In the genomic region with DNA sequence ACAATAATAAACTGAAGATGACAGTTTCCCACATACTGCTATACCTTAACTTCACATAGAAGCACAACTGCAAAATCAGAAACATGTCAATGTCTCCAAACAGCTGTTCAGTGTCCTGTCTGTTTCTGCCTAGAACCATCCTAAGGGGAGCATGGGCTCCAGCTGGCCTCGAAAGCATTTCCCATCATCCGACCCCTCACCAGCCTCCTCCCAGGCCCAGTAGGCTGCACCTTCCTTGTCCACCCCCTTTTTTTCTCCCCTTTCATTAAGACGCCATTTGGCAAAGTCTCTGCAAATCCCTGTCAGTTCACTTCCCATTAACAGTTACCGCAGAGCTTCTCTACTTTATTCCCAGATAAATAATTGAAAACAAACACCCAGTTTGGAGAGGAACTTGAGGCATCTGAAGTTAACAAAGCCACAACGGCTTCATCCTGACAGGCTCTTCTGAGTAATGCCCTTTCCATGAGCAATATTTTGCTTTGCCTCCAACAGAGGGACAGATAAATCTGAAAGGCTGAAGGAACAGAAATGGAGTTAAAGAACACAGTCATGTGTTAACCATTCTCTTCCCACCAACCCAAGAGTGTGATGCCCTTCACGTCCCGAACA, we compare ENCODE assay signal across 19 cellular contexts.
DNase-seq lines count a peak whose midpoint lies in the region; TF ChIP-seq lines count a peak whose summit lies in the region.
"Had no signal": no experiment of that assay in that cellular context is flagged by ENCODE, and none has a peak within 500 bp of the region (broad histone marks: within the 10 kb centered on the region; RNA-seq: fewer than 3 reads in every experiment).

No MANE protein-coding gene starts in this region.

- WGBS in esophagus squamous epithelium, 2 donors = 70 to 78% methylated on average over 7 of the region's 7 CpGs

- TF ChIP-seq POLR2A in esophagus squamous epithelium (IDR thresholded peaks at IDR 0.05) = no peak

- peaks cover 5% of the 10 kb centered on the region for H3K9me3 ChIP-seq in WERI-Rb-1 (ENCODE audit: severe bottlenecking)
- peaks cover 0 to 8% (median 0%) of the 10 kb centered on the region in 3 donors for H3K9me3 ChIP-seq in esophagus squamous epithelium
- H3K9me3 ChIP-seq: BE2C, prostate gland, testis had no signal

- DNase-seq in BJ (ENCODE audit: low read depth) (peak; percentile 37), WERI-Rb-1 (no peak), fibroblast of pulmonary artery (ENCODE audit: low read depth) (peak; percentile 21), posterior vena cava (ENCODE audit: low spot score) (peak; percentile 56), esophagus squamous epithelium (lab: John Stamatoyannopoulos, UW) (no peak), immature natural killer cell (no peak)
- no peak for DNase-seq in stimulated activated CD4-positive, alpha-beta T cell treated with anti-CD3 and anti-CD28 coated beads, Interleukin-1b, Interleukin-23, amount 100 ng/mL, for 48 hours
- DNase-seq: activated gamma-delta T cell treated with Interleukin-2 at 50 U/mL for 16 hours; BE2C; effector memory CD8-positive, alpha-beta T cell; foreskin keratinocyte; GDM1; naive thymus-derived CD8-positive, alpha-beta T cell; NCI-H526; spleen; T-cell; testis had no signal

- CTCF ChIA-PET in BJ (lab: Yijun Ruan, JAX) = interaction anchor here (0.6 to 1.2 kb wide), 2 partner anchors 9 to 488 kb away, joined by 3 read pairs; no protein-coding TSS in a partner anchor

- peaks cover 0 to 11% (median 0%) of the 10 kb centered on the region in 3 donors for H3K4me1 ChIP-seq in esophagus squamous epithelium
- H3K4me1 ChIP-seq: foreskin keratinocyte, prostate gland, spleen, testis had no signal

- H3K36me3 Mint-ChIP-seq in immature natural killer cell = peaks cover 10 to 20% (median 16%) of the 10 kb centered on the region in 3 donors

- peak overlapping the region; percentile 46 for H3K27ac ChIP-seq in WERI-Rb-1
- H3K27ac ChIP-seq in esophagus squamous epithelium = peak overlapping the region in 1 of 4 donors; percentile 39
- H3K27ac ChIP-seq: foreskin keratinocyte, prostate gland, testis, VCaP had no signal

- no peak overlapping the region for H3K4me3 Mint-ChIP-seq in immature natural killer cell
- H3K4me3 Mint-ChIP-seq: effector memory CD8-positive, alpha-beta T cell; naive thymus-derived CD8-positive, alpha-beta T cell; T-cell had no signal

- H3K4me1 Mint-ChIP-seq in immature natural killer cell = peaks cover 14% of the 10 kb centered on the region in 2 donors

- intact Hi-C loops in posterior vena cava (cut with DNase I) (no loop called here), esophagus squamous epithelium (cut with DNase I) (no loop called here)

- H3K36me3 ChIP-seq in BJ (ENCODE audit: control insufficient read depth, insufficient read depth, low read length) (no peaks in the 10 kb centered on the region), WERI-Rb-1 (no peaks in the 10 kb centered on the region; the same call in 1 of the 2 replicates), esophagus squamous epithelium (peaks cover 0 to 35% (median 0%) of the 10 kb centered on the region in 3 donors)
- H3K36me3 ChIP-seq: BE2C had no signal

- H3K27ac Mint-ChIP-seq in immature natural killer cell = peak overlapping the region in 2 of 6 donors; percentile 13 to 15
- H3K27ac Mint-ChIP-seq: effector memory CD8-positive, alpha-beta T cell; naive thymus-derived CD8-positive, alpha-beta T cell; T-cell had no signal

- peaks cover 0 to 3% (median 0%) of the 10 kb centered on the region in 3 donors for H3K27me3 Mint-ChIP-seq in immature natural killer cell (ENCODE audit: low read depth in 3 of 3)
- H3K27me3 Mint-ChIP-seq: effector memory CD8-positive, alpha-beta T cell; naive thymus-derived CD8-positive, alpha-beta T cell; T-cell had no signal

- no peaks in the 10 kb centered on the region for H3K9me3 Mint-ChIP-seq in immature natural killer cell
- H3K9me3 Mint-ChIP-seq: effector memory CD8-positive, alpha-beta T cell; T-cell had no signal

- no peak for TF ChIP-seq CTCF in BJ (IDR thresholded peaks at IDR 0.05; ENCODE audit: insufficient read depth, low read depth, low read length)
- no peak for TF ChIP-seq CTCF in WERI-Rb-1 (IDR thresholded peaks at IDR 0.05; ENCODE audit: low read depth, low read length)
- no peak for TF ChIP-seq CTCF in fibroblast of pulmonary artery (IDR thresholded peaks at IDR 0.05; ENCODE audit: low read length, missing control alignments)
- TF ChIP-seq CTCF in esophagus squamous epithelium (IDR thresholded peaks at IDR 0.05) = no peak

- POLR2A ChIA-PET in BJ (lab: Charles Lee) = no interaction called here

- H3K27me3 ChIP-seq in BJ (ENCODE audit: control insufficient read depth, insufficient read depth, low read length) (no peaks in the 10 kb centered on the region), WERI-Rb-1 (ENCODE audit: insufficient read depth, low read depth, severe bottlenecking) (no peaks in the 10 kb centered on the region), esophagus squamous epithelium (no peaks in the 10 kb centered on the region)
- H3K27me3 ChIP-seq: BE2C, foreskin keratinocyte, spleen, testis had no signal

- H3K4me3 ChIP-seq in BJ (ENCODE audit: low read depth, low read length) (no peak overlapping the region), WERI-Rb-1 (ENCODE audit: low read depth, low read length) (no peak overlapping the region), fibroblast of pulmonary artery (replicated peaks; ENCODE audit: low read depth, low read length) (no peak overlapping the region), esophagus squamous epithelium (no peak overlapping the region)
- H3K4me3 ChIP-seq: prostate gland, spleen, testis had no signal

Comparison
In these comparisons a context has a peak if more than half of its experiments do, and no peak if none do; other contexts are left out.
1. DNase-seq: peak in BJ (single experiment), fibroblast of pulmonary artery (single experiment) and posterior vena cava (single experiment); none in WERI-Rb-1 (single experiment), esophagus squamous epithelium (single experiment), immature natural killer cell (0 of 3) and stimulated activated CD4-positive, alpha-beta T cell treated with anti-CD3 and anti-CD28 coated beads, Interleukin-1b, Interleukin-23, amount 100 ng/mL, for 48 hours (single experiment).